In genomic region chr14:90839024-90839888, GRCh38 we compare ENCODE assay signal across 12 cellular contexts. TPM values are rescaled to one million over a fixed set of nuclear protein-coding genes. Genes with fewer than 3 reads are reported as not detected.
DNase-seq lines count a peak whose midpoint lies in the region; ATAC-seq and TF ChIP-seq lines count a peak whose summit lies in the region.
"Had no signal": no experiment of that assay in that cellular context is flagged by ENCODE, and none has a peak within 500 bp of the region (broad histone marks: within the 10 kb centered on the region; RNA-seq: fewer than 3 reads in every experiment).

No MANE protein-coding gene starts in this region.

- H3K9me3 ChIP-seq in sigmoid colon, result no peaks in the 10 kb centered on the region

- in situ Hi-C loops in brain microvascular endothelial cell (cut with HindIII; ENCODE audit: low pct_ligation_motif_present, low sequenced_read_pairs), result no loop called here

- intact Hi-C loops in sigmoid colon (cut with DNase I), result no loop called here

- DNase-seq in COLO829 (ENCODE audit: low spot score) (peak; percentile 33), cardiac fibroblast (ENCODE audit: low read depth in 2 of 2) (peak; percentile 68 to 79), iPS-NIHi7 (ENCODE audit: extremely low spot score) (peak; percentile 8), sigmoid colon (peak; percentile 78), brain microvascular endothelial cell (no peak), NCI-H2196 treated with DMSO at 0.1 percent for 48 hours (lab: John Stamatoyannopoulos, UW; ENCODE audit: unreplicated experiment) (no peak)
- DNase-seq in stimulated activated naive CD4-positive, alpha-beta T cell treated with Interleukin-2 at 50 U/mL for 16 hours (lab: John Stamatoyannopoulos, UW), result no peak
- DNase-seq: activated CD4-positive, CD25-positive, alpha-beta regulatory T cell treated with anti-CD3 and anti-CD28 coated beads, Interleukin-2, amount 50 U/mL, for 72 hours; CD4-positive, CD25-positive, alpha-beta regulatory T cell; NCI-H1105 treated with DMSO at 0.1 percent for 48 hours had no signal

- TF ChIP-seq CTCF in cardiac fibroblast (IDR thresholded peaks at IDR 0.05; ENCODE audit: low read depth, low read length), result no peak
- no peak for TF ChIP-seq CTCF in sigmoid colon (IDR thresholded peaks at IDR 0.05)
- TF ChIP-seq CTCF in brain microvascular endothelial cell (IDR thresholded peaks at IDR 0.05; ENCODE audit: low read depth, low read length, missing control alignments), result no peak

- 73 to 76% methylated on average over 10 of the region's 10 CpGs for WGBS in sigmoid colon, 2 donors

- no peak for ATAC-seq in HG03439 (IDR thresholded peaks at IDR 0.05; ENCODE audit: unreplicated experiment)
- ATAC-seq: Panc1 had no signal

- no peaks in the 10 kb centered on the region for H3K27me3 ChIP-seq in sigmoid colon
- H3K27me3 ChIP-seq in brain microvascular endothelial cell (replicated peaks), result no peaks in the 10 kb centered on the region

- no peak for TF ChIP-seq POLR2A in sigmoid colon (IDR thresholded peaks at IDR 0.05)

- H3K27ac ChIP-seq in sigmoid colon (peak overlapping the region; percentile 10 to 64 (median 54)), brain microvascular endothelial cell (no peak overlapping the region)

- H3K36me3 ChIP-seq in sigmoid colon (no peaks in the 10 kb centered on the region), brain microvascular endothelial cell (replicated peaks) (no peaks in the 10 kb centered on the region)

- H3K4me3 ChIP-seq in cardiac fibroblast (replicated peaks in 1 of 2; ENCODE audit: low read depth in 2 of 2, low read length in 2 of 2), result no peak overlapping the region
- H3K4me3 ChIP-seq in sigmoid colon, result no peak overlapping the region
- H3K4me3 ChIP-seq in brain microvascular endothelial cell (ENCODE audit: low read depth, low read length), result no peak overlapping the region

- TF ChIP-seq EP300 in sigmoid colon (IDR thresholded peaks at IDR 0.05), result no peak

- H3K4me1 ChIP-seq in sigmoid colon, result no peaks in the 10 kb centered on the region

RNA-seq across cellular contexts. Expression of gene TTC7B, which starts 23.0 kb away (rescaled TPM):
- 10 to 100 TPM; 46.8 to 70.9 (median 61.2) TPM for total RNA-seq in sigmoid colon
- polyA plus RNA-seq in sigmoid colon, result 1 to 10 TPM; 5.5 to 9.2 (median 6.0) TPM

Comparison
In these comparisons a context has a peak if more than half of its experiments do, and no peak if none do; other contexts are left out.
1. DNase-seq: peak in COLO829 (single experiment), cardiac fibroblast (2 of 2), iPS-NIHi7 (single experiment) and sigmoid colon (single experiment); none in brain microvascular endothelial cell (single experiment), NCI-H2196 treated with DMSO at 0.1 percent for 48 hours (single experiment) and stimulated activated naive CD4-positive, alpha-beta T cell treated with Interleukin-2 at 50 U/mL for 16 hours (single experiment).